8 cellular contexts compared by ENCODE assay signal in genomic region chr17:2712300-2713043, GRCh38. TPM values are rescaled to one million over a fixed set of nuclear protein-coding genes. Genes with fewer than 3 reads are reported as not detected.
DNase-seq lines count a peak whose midpoint lies in the region; ATAC-seq and TF ChIP-seq lines count a peak whose summit lies in the region.

No MANE protein-coding gene starts in this region.

- H3K36me3 Mint-ChIP-seq in Caco-2 (ENCODE audit: insufficient read depth, unreplicated experiment): peaks cover 22% of the 10 kb centered on the region
- H3K36me3 Mint-ChIP-seq in naive thymus-derived CD8-positive, alpha-beta T cell: no peaks in the 10 kb centered on the region

- H3K9me3 ChIP-seq in Caco-2 (no peaks in the 10 kb centered on the region), OCI-LY1 (ENCODE audit: low read length) (no peaks in the 10 kb centered on the region)
- no peaks in the 10 kb centered on the region for H3K9me3 ChIP-seq in effector memory CD4-positive, alpha-beta T cell (ENCODE audit: control insufficient read depth, low read length)

- H2AFZ ChIP-seq in OCI-LY1 (ENCODE audit: low read length): peak overlapping the region; percentile 96

- TF ChIP-seq CTCF in Caco-2 (IDR thresholded peaks at IDR 0.05; ENCODE audit: insufficient read depth in 1 of 2, low read depth in 1 of 2, low read length in 1 of 2, severe bottlenecking in 1 of 2, unreplicated experiment in 1 of 2) (no peak), OCI-LY1 (IDR thresholded peaks at IDR 0.05; ENCODE audit: low read length) (no peak)

- BruUV-seq in Caco-2 (replicated peaks; lab: Mats Ljungman, UMichigan): TSS peak; percentile 68

- peak overlapping the region; percentile 98 for H3K4me3 Mint-ChIP-seq in Caco-2 (ENCODE audit: unreplicated experiment)
- H3K4me3 Mint-ChIP-seq in naive thymus-derived CD8-positive, alpha-beta T cell: peak overlapping the region; percentile 80 to 89 (median 86)

- H3K9me2 ChIP-seq in OCI-LY1 (ENCODE audit: low read depth, low read length): no peaks in the 10 kb centered on the region

- no peaks in the 10 kb centered on the region for H3K27me3 Mint-ChIP-seq in Caco-2 (ENCODE audit: insufficient read depth, unreplicated experiment)
- H3K27me3 Mint-ChIP-seq in naive thymus-derived CD8-positive, alpha-beta T cell: no peaks in the 10 kb centered on the region

- H3F3A ChIP-seq in OCI-LY1 (ENCODE audit: insufficient read depth, low read length): no peaks in the 10 kb centered on the region

- 0 out of 2 replicates have a peak, but pooled peaks cover 1% of the 10 kb centered on the region for H3K36me3 ChIP-seq in Caco-2 (ENCODE audit: control insufficient read depth, insufficient read depth, low read length)
- no peaks in the 10 kb centered on the region for H3K36me3 ChIP-seq in OCI-LY1 (ENCODE audit: insufficient read depth, low read length)
- no peaks in the 10 kb centered on the region for H3K36me3 ChIP-seq in effector memory CD4-positive, alpha-beta T cell (ENCODE audit: control insufficient read depth, insufficient read depth, low read length)

- H3K27me3 ChIP-seq in Caco-2 (replicated peaks; ENCODE audit: control insufficient read depth, insufficient read depth, low read length): no peaks in the 10 kb centered on the region
- no peaks in the 10 kb centered on the region for H3K27me3 ChIP-seq in OCI-LY1 (ENCODE audit: insufficient read depth, low read length)
- H3K27me3 ChIP-seq in effector memory CD4-positive, alpha-beta T cell (replicated peaks; ENCODE audit: control insufficient read depth, insufficient read depth, low read length, poor library complexity, severe bottlenecking): no peaks in the 10 kb centered on the region

- H3K9ac ChIP-seq in OCI-LY1 (ENCODE audit: low read length): peak overlapping the region; percentile 93

- H3K9me3 Mint-ChIP-seq in Caco-2 (ENCODE audit: unreplicated experiment): no peaks in the 10 kb centered on the region
- no peaks in the 10 kb centered on the region for H3K9me3 Mint-ChIP-seq in naive thymus-derived CD8-positive, alpha-beta T cell

- CTCF ChIA-PET in Caco-2 (lab: Charles Lee): no interaction called here

- H3K4me1 Mint-ChIP-seq in Caco-2 (ENCODE audit: low read depth, unreplicated experiment): peaks cover 24% of the 10 kb centered on the region
- peaks cover 28 to 42% (median 40%) of the 10 kb centered on the region in 4 donors for H3K4me1 Mint-ChIP-seq in naive thymus-derived CD8-positive, alpha-beta T cell

- intact Hi-C loops in Caco-2 (cut with micrococcal nuclease; ENCODE audit: unreplicated experiment): loop anchor here (1.0 to 5.0 kb wide), 2 partner anchors 12 to 120 kb away; partner anchors contain the start of gene PAFAH1B1

- POLR2A ChIA-PET in Caco-2 (lab: Charles Lee): interaction anchor here (0.5 kb wide), 1 partner anchor 27 kb away, joined by 3 read pairs; no protein-coding TSS in a partner anchor
- POLR2A ChIA-PET in naive thymus-derived CD8-positive, alpha-beta T cell (lab: Charles Lee): no interaction called here

- peaks cover 37% of the 10 kb centered on the region for H3K79me2 ChIP-seq in OCI-LY1 (ENCODE audit: insufficient read depth, low read length)

- H4K20me1 ChIP-seq in OCI-LY1 (ENCODE audit: insufficient read depth, low read length): no peaks in the 10 kb centered on the region

- peak overlapping the region; percentile 46 for H3K27ac ChIP-seq in OCI-LY1 (ENCODE audit: low read depth, low read length, poor library complexity, severe bottlenecking)
- peak overlapping the region; percentile 49 for H3K27ac ChIP-seq in effector memory CD4-positive, alpha-beta T cell (ENCODE audit: insufficient read depth, low read length, poor library complexity, severe bottlenecking)

- H3K4me2 ChIP-seq in OCI-LY1 (ENCODE audit: low read length): peak overlapping the region; percentile 88

- peaks cover 17% of the 10 kb centered on the region for H3K4me1 ChIP-seq in Caco-2
- H3K4me1 ChIP-seq in OCI-LY1 (ENCODE audit: insufficient read depth, low read length, severe bottlenecking): peaks cover 42% of the 10 kb centered on the region
- peaks cover 26% of the 10 kb centered on the region for H3K4me1 ChIP-seq in effector memory CD4-positive, alpha-beta T cell (ENCODE audit: control insufficient read depth, insufficient read depth, low read length, poor library complexity, severe bottlenecking)

- DNase-seq in Caco-2 (no peak), GM19240 (ENCODE audit: insufficient read length, low spot score) (no peak), SW 1271 (lab: John Stamatoyannopoulos, UW) (no peak)
- DNase-seq in effector memory CD4-positive, alpha-beta T cell: no peak
- no peak for DNase-seq in naive thymus-derived CD8-positive, alpha-beta T cell
- no peak for DNase-seq in activated CD4-positive, CD25-positive, alpha-beta regulatory T cell treated with anti-CD3 and anti-CD28 coated beads, Interleukin-2, amount 50 U/mL, for 72 hours
- no peak for DNase-seq in stimulated activated CD4-positive, alpha-beta T cell treated with anti-CD3 and anti-CD28 coated beads, Interleukin-12 subunit alpha, Interleukin-12 subunit beta, amount 100 ng/mL, for 4 hours

- peak overlapping the region; percentile 83 for H3K27ac Mint-ChIP-seq in Caco-2 (ENCODE audit: unreplicated experiment)
- H3K27ac Mint-ChIP-seq in naive thymus-derived CD8-positive, alpha-beta T cell: peak overlapping the region; percentile 37 to 91 (median 82)

- ATAC-seq in naive thymus-derived CD8-positive, alpha-beta T cell: no peak

- H3K4me3 ChIP-seq in Caco-2 (ENCODE audit: low read depth, low read length) (peak overlapping the region; percentile 95), OCI-LY1 (ENCODE audit: low read depth, low read length, poor library complexity, severe bottlenecking) (peak overlapping the region; percentile 99)
- H3K4me3 ChIP-seq in effector memory CD4-positive, alpha-beta T cell (ENCODE audit: insufficient read depth, low read depth, low read length, poor library complexity, severe bottlenecking): peak overlapping the region; percentile 69

RNA-seq across cellular contexts. Expression of gene CLUH, which starts 0.9 kb away (rescaled TPM):
- total RNA-seq in Caco-2 (2022): 161 and 164 TPM in 2 replicates
- 10 to 100 TPM; 48.6 to 57.1 TPM for total RNA-seq in naive thymus-derived CD8-positive, alpha-beta T cell
- polyA plus RNA-seq in naive thymus-derived CD8-positive, alpha-beta T cell: 10 to 100 TPM in 1 of 3 donors, 1 to 10 TPM in 2; 8.2 to 15.3 (median 8.7) TPM

RNA-seq across cellular contexts. Expression of gene CCDC92B, which starts 37.0 kb away (rescaled TPM):
- total RNA-seq in Caco-2 (2022): 0.66 and 1.1 TPM in 2 replicates
- under 1 TPM; 0.16 to 0.30 TPM for total RNA-seq in naive thymus-derived CD8-positive, alpha-beta T cell
- not detected for polyA plus RNA-seq in naive thymus-derived CD8-positive, alpha-beta T cell
